ENCODE assay signal across 8 cellular contexts in the genomic region with DNA sequence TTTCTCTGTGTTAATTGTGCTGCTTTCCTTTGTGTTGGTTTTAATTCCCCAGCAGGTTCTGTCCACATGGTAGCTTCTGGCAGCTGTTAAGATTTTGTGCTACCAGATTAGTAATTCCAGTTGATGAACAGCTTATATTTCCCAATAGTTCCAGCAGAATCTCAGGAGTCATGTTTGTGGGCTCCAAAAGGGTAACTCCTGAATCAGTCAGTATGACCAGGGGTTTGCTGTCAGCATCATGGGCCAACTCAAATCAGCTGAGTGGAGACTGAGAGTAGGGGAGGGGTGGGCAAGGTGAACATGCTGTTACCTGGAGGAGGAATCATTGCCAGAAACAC.
A peak's percentile ranks its signal among the peaks of the same experiment; 100 is the strongest.
DNase-seq lines count a peak whose midpoint lies in the region; ATAC-seq and TF ChIP-seq lines count a peak whose summit lies in the region.

No MANE protein-coding gene starts in this region.

- H3K4me3 ChIP-seq in choroid plexus epithelial cell (ENCODE audit: low read depth, low read length) (no peak overlapping the region), retinal pigment epithelial cell (ENCODE audit: low read length) (no peak overlapping the region)

- ATAC-seq in GM19324 (IDR thresholded peaks at IDR 0.05; ENCODE audit: low FRiP score, unreplicated experiment) (peak; percentile 4), GM21526 (IDR thresholded peaks at IDR 0.05; ENCODE audit: low FRiP score, unreplicated experiment) (no peak), GM21360 (IDR thresholded peaks at IDR 0.05; ENCODE audit: unreplicated experiment) (no peak)

- DNase-seq in MV-4-11 (lab: John Stamatoyannopoulos, UW) (peak; percentile 26), choroid plexus epithelial cell (ENCODE audit: low read depth) (peak; percentile 30), retinal pigment epithelial cell (ENCODE audit: low read depth) (peak; percentile 55), cortex of kidney (lab: John Stamatoyannopoulos, UW) (no peak), NCI-H2081 (lab: John Stamatoyannopoulos, UW) (no peak)

- TF ChIP-seq CTCF in choroid plexus epithelial cell (conservative IDR thresholded peaks at IDR 0.05; ENCODE audit: low read depth, low read length): no peak
- TF ChIP-seq CTCF in retinal pigment epithelial cell (conservative IDR thresholded peaks at IDR 0.05; ENCODE audit: low read depth, low read length): no peak

Comparison
In these comparisons a context has a peak if more than half of its experiments do, and no peak if none do; other contexts are left out.
1. DNase-seq: peak in MV-4-11 (single experiment), choroid plexus epithelial cell (single experiment) and retinal pigment epithelial cell (single experiment); none in cortex of kidney (single experiment) and NCI-H2081 (0 of 2).